3 cellular contexts compared by ENCODE assay signal in the genomic region with DNA sequence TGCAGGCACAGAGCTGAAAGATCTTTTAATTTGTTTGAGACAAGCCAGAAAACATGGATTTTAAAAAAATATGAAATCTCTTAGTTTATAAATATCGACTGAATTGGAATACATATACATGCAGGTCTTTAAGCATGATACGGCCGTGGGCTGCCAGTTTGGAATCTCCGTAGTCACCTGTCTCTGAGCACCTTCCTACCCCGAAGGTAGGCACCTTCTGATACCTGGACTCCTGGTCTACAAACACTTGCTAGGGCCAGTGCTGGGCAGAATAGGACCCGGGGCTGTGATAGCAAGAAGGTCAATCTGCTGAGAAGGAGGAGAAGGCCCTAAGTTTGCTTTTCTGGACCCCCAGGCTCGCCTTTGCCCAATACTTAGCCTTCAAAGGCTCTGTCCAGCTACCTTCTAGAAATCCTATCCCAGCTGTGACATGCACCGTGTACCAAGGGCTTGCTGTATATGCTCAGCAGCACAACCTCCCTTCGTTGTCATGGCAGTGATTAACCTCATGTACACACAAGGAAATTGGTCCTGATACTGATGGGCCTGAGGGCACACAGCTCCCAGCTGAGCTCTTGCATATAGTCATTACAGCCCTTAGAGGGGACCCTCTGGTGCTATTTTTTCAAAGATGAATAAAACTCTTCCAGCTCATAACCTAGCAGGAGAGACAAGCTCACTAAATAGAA.
TF ChIP-seq lines count a peak whose summit lies in the region.

No MANE protein-coding gene starts in this region.

TF ChIP-seq in IMR-90, 13 proteins besides CTCF, POLR2A, EP300 and RAD21:
- no peak for TF ChIP-seq RFX5 (IDR thresholded peaks at IDR 0.05; ENCODE audit: low read depth, low read length)
- no peak for TF ChIP-seq CEBPB (IDR thresholded peaks at IDR 0.05; ENCODE audit: low read depth, low read length)
- TF ChIP-seq, protein P1, sequence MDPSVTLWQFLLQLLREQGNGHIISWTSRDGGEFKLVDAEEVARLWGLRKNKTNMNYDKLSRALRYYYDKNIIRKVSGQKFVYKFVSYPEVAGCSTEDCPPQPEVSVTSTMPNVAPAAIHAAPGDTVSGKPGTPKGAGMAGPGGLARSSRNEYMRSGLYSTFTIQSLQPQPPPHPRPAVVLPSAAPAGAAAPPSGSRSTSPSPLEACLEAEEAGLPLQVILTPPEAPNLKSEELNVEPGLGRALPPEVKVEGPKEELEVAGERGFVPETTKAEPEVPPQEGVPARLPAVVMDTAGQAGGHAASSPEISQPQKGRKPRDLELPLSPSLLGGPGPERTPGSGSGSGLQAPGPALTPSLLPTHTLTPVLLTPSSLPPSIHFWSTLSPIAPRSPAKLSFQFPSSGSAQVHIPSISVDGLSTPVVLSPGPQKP (IDR thresholded peaks at IDR 0.05; ENCODE audit: borderline replicate concordance, low read depth, low read length): no peak
- TF ChIP-seq, protein P2, sequence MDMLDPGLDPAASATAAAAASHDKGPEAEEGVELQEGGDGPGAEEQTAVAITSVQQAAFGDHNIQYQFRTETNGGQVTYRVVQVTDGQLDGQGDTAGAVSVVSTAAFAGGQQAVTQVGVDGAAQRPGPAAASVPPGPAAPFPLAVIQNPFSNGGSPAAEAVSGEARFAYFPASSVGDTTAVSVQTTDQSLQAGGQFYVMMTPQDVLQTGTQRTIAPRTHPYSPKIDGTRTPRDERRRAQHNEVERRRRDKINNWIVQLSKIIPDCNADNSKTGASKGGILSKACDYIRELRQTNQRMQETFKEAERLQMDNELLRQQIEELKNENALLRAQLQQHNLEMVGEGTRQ (IDR thresholded peaks at IDR 0.05; ENCODE audit: low read depth, low read length): no peak
- TF ChIP-seq MAFK (IDR thresholded peaks at IDR 0.05; ENCODE audit: low read depth, low read length): no peak
- TF ChIP-seq MAZ (IDR thresholded peaks at IDR 0.05; ENCODE audit: borderline replicate concordance, low read depth, low read length): no peak
- no peak for TF ChIP-seq FOS (IDR thresholded peaks at IDR 0.05; ENCODE audit: low read depth, low read length)
- no peak for TF ChIP-seq NFE2L2 (IDR thresholded peaks at IDR 0.05; ENCODE audit: low read depth, low read length)
- no peak for TF ChIP-seq CHD1 (IDR thresholded peaks at IDR 0.05; ENCODE audit: low read depth, low read length)
- TF ChIP-seq MXI1 (IDR thresholded peaks at IDR 0.05; ENCODE audit: borderline replicate concordance, low read depth, low read length): no peak
- TF ChIP-seq SMC3 (IDR thresholded peaks at IDR 0.05; ENCODE audit: low read depth, low read length): no peak
- no peak for TF ChIP-seq BHLHE40 (IDR thresholded peaks at IDR 0.05; ENCODE audit: low read depth, low read length)
- TF ChIP-seq RCOR1 (IDR thresholded peaks at IDR 0.05; ENCODE audit: insufficient replicate concordance, low read length): no peak

TF ChIP-seq in K562, 482 proteins besides CTCF, POLR2A, EP300 and RAD21:
- peak; percentile 43; the same call in 1 of the 2 replicates for TF ChIP-seq RFX1 (IDR thresholded peaks at IDR 0.05)
- no peak for TF ChIP-seq L3MBTL2 (IDR thresholded peaks at IDR 0.05)
TF ChIP-seq in K562: peak in this region for 1.

TF ChIP-seq in neural cell, 6 proteins besides CTCF, POLR2A, EP300 and RAD21:
- TF ChIP-seq POLR2AphosphoS5 (IDR thresholded peaks at IDR 0.05) (peak; percentile 28), MXI1 (conservative IDR thresholded peaks at IDR 0.05; ENCODE audit: poor library complexity, severe bottlenecking) (no peak)
TF ChIP-seq in neural cell: peak in this region for 1.
